Comparison of ENCODE assay signal across 20 cellular contexts in genomic region chr6:125232466-125232865, GRCh38.
DNase-seq lines count a peak whose midpoint lies in the region; ATAC-seq and TF ChIP-seq lines count a peak whose summit lies in the region.
"Had no signal": no experiment of that assay in that cellular context is flagged by ENCODE, and none has a peak within 500 bp of the region (broad histone marks: within the 10 kb centered on the region; RNA-seq: fewer than 3 reads in every experiment).

No MANE protein-coding gene starts in this region.

- H3K36me3 ChIP-seq in adipocyte (ENCODE audit: control insufficient read depth, insufficient read depth, low read length, severe bottlenecking): no peaks in the 10 kb centered on the region
- H3K36me3 ChIP-seq: HAP-1, lower lobe of right lung, right lobe of liver, thoracic aorta had no signal

- H3K9ac ChIP-seq in adipocyte (ENCODE audit: low read length): peak overlapping the region; percentile 47

- peak overlapping the region; percentile 35 for H3K4me3 ChIP-seq in adipocyte (ENCODE audit: low read length)
- H3K4me3 ChIP-seq: HAP-1, lower lobe of right lung, right lobe of liver, thoracic aorta had no signal

- H3K27me3 ChIP-seq in adipocyte (replicated peaks; ENCODE audit: control insufficient read depth, insufficient read depth, low read length): no peaks in the 10 kb centered on the region
- H3K27me3 ChIP-seq: right lobe of liver had no signal

- H3K4me3 Mint-ChIP-seq in natural killer cell: no peak overlapping the region
- H3K4me3 Mint-ChIP-seq: activated CD4-positive, alpha-beta memory T cell treated with anti-CD3 and anti-CD28 coated beads for 36 hours; central memory CD8-positive, alpha-beta T cell; immature natural killer cell; WTC11 had no signal

- no peaks in the 10 kb centered on the region for H3K9me3 ChIP-seq in adipocyte (ENCODE audit: control insufficient read depth, low read length)
- H3K9me3 ChIP-seq: HAP-1, lower lobe of right lung, right lobe of liver, thoracic aorta had no signal

- no peak for TF ChIP-seq CTCF in natural killer cell (IDR thresholded peaks at IDR 0.05)

- DNase-seq in EH (ENCODE audit: low read depth) (peak; percentile 84), adipocyte (ENCODE audit: low read depth) (peak; percentile 47), fibroblast of peridontal ligament (ENCODE audit: extremely low read depth) (peak; percentile 50), putamen (ENCODE audit: low spot score) (peak; percentile 29), mucosa of gallbladder (ENCODE audit: low spot score) (no peak), OCI-M1 (lab: John Stamatoyannopoulos, UW) (no peak), natural killer cell (no peak)
- no peak for DNase-seq in activated T-cell treated with anti-CD3 and anti-CD28 coated beads, Interleukin-2, amount 50 U/mL, for 48 hours
- DNase-seq: activated CD4-positive, alpha-beta memory T cell treated with anti-CD3 and anti-CD28 coated beads for 36 hours; activated gamma-delta T cell treated with Interleukin-2 at 50 U/mL for 16 hours; immature natural killer cell; lower lobe of right lung; NCI-H2107; right lobe of liver; RPMI8226 had no signal

- no peak overlapping the region for H3K27ac Mint-ChIP-seq in natural killer cell
- H3K27ac Mint-ChIP-seq: activated CD4-positive, alpha-beta memory T cell treated with anti-CD3 and anti-CD28 coated beads for 36 hours; immature natural killer cell; WTC11 had no signal

- no peaks in the 10 kb centered on the region for H3K27me3 Mint-ChIP-seq in natural killer cell (ENCODE audit: low read depth in 2 of 2)
- H3K27me3 Mint-ChIP-seq: activated CD4-positive, alpha-beta memory T cell treated with anti-CD3 and anti-CD28 coated beads for 36 hours had no signal

- no peaks in the 10 kb centered on the region for H3K9me3 Mint-ChIP-seq in natural killer cell
- H3K9me3 Mint-ChIP-seq: activated CD4-positive, alpha-beta memory T cell treated with anti-CD3 and anti-CD28 coated beads for 36 hours; central memory CD8-positive, alpha-beta T cell; immature natural killer cell; WTC11 had no signal

- no peak for ATAC-seq in natural killer cell
- ATAC-seq: esophagus mucosa, lower lobe of right lung, right lobe of liver, WTC11 had no signal

- intact Hi-C loops in natural killer cell (cut with micrococcal nuclease): no loop called here

- H3K36me3 Mint-ChIP-seq in natural killer cell: no peaks in the 10 kb centered on the region
- H3K36me3 Mint-ChIP-seq: activated CD4-positive, alpha-beta memory T cell treated with anti-CD3 and anti-CD28 coated beads for 36 hours; immature natural killer cell; WTC11 had no signal

- peaks cover 43% of the 10 kb centered on the region for H3K4me1 ChIP-seq in adipocyte (ENCODE audit: control insufficient read depth, insufficient read depth, low read length)
- H3K4me1 ChIP-seq: lower lobe of right lung, right lobe of liver had no signal

- H3K4me1 Mint-ChIP-seq in natural killer cell: peaks cover 0 to 4% of the 10 kb centered on the region in 2 donors
- H3K4me1 Mint-ChIP-seq: central memory CD8-positive, alpha-beta T cell; immature natural killer cell had no signal

Comparison
In these comparisons a context has a peak if more than half of its experiments do, and no peak if none do; other contexts are left out.
1. DNase-seq: peak in EH (single experiment), adipocyte (single experiment), fibroblast of peridontal ligament (single experiment) and putamen (single experiment); none in activated T-cell treated with anti-CD3 and anti-CD28 coated beads, Interleukin-2, amount 50 U/mL, for 48 hours (0 of 2), mucosa of gallbladder (single experiment), OCI-M1 (single experiment) and natural killer cell (single experiment).